Comparison of ENCODE assay signal across 14 cellular contexts in the genomic region with DNA sequence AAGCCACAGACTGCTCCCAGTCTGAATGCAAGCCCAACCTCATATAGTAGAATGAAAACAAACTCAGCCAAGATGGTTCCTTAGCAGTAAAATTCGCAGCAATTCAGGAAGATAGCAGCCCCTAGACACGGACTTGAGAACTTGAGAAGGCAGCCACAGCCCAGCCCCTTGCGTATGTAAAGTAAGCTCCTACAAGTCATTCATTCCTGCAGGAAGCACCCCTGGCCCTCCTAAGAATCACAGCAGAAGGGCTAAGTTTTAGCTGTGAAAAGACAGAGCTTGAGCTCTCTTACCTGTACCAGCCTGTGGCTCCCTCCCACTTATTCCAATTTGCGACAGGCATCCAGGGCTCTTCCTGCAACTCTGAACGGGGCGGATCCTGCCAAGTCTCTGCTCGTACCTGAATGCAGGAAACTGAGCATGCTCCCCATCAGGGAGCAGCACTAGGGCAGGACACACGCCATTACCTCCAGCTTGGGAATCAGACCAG.
A peak's percentile ranks its signal among the peaks of the same experiment; 100 is the strongest.
DNase-seq lines count a peak whose midpoint lies in the region; ATAC-seq and TF ChIP-seq lines count a peak whose summit lies in the region.
"Had no signal": no experiment of that assay in that cellular context is flagged by ENCODE, and none has a peak within 500 bp of the region (broad histone marks: within the 10 kb centered on the region; RNA-seq: fewer than 3 reads in every experiment).

No MANE protein-coding gene starts in this region.

- peak overlapping the region; percentile 36 for H3K9ac ChIP-seq in mesendoderm (ENCODE audit: low read length)
- no peak overlapping the region for H3K9ac ChIP-seq in SK-N-SH

- H3K23ac ChIP-seq in mesendoderm (ENCODE audit: low read length) = no peak overlapping the region

- no peak overlapping the region for H3K27ac Mint-ChIP-seq in stimulated activated naive CD8-positive, alpha-beta T cell treated with anti-CD3 and anti-CD28 coated beads, Interleukin-15, amount 100 ng/mL, for 72 hours
- no peak overlapping the region for H3K27ac Mint-ChIP-seq in endothelial cell (ENCODE audit: unreplicated experiment)
- H3K27ac Mint-ChIP-seq: stimulated activated naive CD8-positive, alpha-beta T cell treated with anti-CD3 and anti-CD28 coated beads, Interleukin-15, Interleukin-2, amounts not matched to agents 100 ng/mL and 50 ng/mL, for 24 hours had no signal

- H3K79me2 ChIP-seq in mesendoderm (ENCODE audit: control insufficient read depth, insufficient read depth, low read length) = peaks cover 9% of the 10 kb centered on the region
- peaks cover 53% of the 10 kb centered on the region for H3K79me2 ChIP-seq in SK-N-SH (ENCODE audit: insufficient read depth)

- H3K4me2 ChIP-seq in mesendoderm (ENCODE audit: low read length) (peak overlapping the region; percentile 9), SK-N-SH (no peak overlapping the region)

- H3K9me3 Mint-ChIP-seq in stimulated activated naive CD8-positive, alpha-beta T cell treated with anti-CD3 and anti-CD28 coated beads, Interleukin-15, amount 100 ng/mL, for 72 hours = peaks cover 4 to 7% of the 10 kb centered on the region in 2 donors
- H3K9me3 Mint-ChIP-seq in endothelial cell (ENCODE audit: unreplicated experiment) = no peaks in the 10 kb centered on the region

- no peak for TF ChIP-seq RAD21 in SK-N-SH (IDR thresholded peaks at IDR 0.05; ENCODE audit: low read length)

- no peak overlapping the region for H3K4me3 Mint-ChIP-seq in stimulated activated naive CD8-positive, alpha-beta T cell treated with anti-CD3 and anti-CD28 coated beads, Interleukin-15, amount 100 ng/mL, for 72 hours
- peak overlapping the region; percentile 13 for H3K4me3 Mint-ChIP-seq in endothelial cell (ENCODE audit: unreplicated experiment)
- H3K4me3 Mint-ChIP-seq: stimulated activated naive CD8-positive, alpha-beta T cell treated with anti-CD3 and anti-CD28 coated beads, Interleukin-15, Interleukin-2, amounts not matched to agents 100 ng/mL and 50 ng/mL, for 24 hours had no signal

- no peak for DNase-seq in stimulated activated naive CD8-positive, alpha-beta T cell treated with anti-CD3 and anti-CD28 coated beads, Interleukin-15, Interleukin-2, amounts not matched to agents 100 U/mL and 50 U/mL, for 24 hours
- DNase-seq in stimulated activated naive CD8-positive, alpha-beta T cell treated with anti-CD3 and anti-CD28 coated beads, Interleukin-15, amount 100 ng/mL, for 72 hours = no peak
- DNase-seq in endothelial cell (ENCODE audit: low spot score) = peak; percentile 11
- DNase-seq in mesendoderm = peak; percentile 95
- DNase-seq in SK-N-SH = no peak
- DNase-seq in tibial nerve (ENCODE audit: low spot score in 2 of 2) = no peak
- DNase-seq in NCI-H2196 (lab: John Stamatoyannopoulos, UW; ENCODE audit: unreplicated experiment) = no peak
- DNase-seq: activated CD8-positive, alpha-beta memory T cell treated with anti-CD3 and anti-CD28 coated beads, Interleukin-2, amount 50 U/mL, for 48 hours; DND-41; NCI-H1436; occipital lobe; T-helper 9 cell had no signal

- no peak overlapping the region for H2BK5ac ChIP-seq in mesendoderm (ENCODE audit: low read length)

- CTCF ChIA-PET in SK-N-SH (lab: Yijun Ruan, JAX) = no interaction called here

- no peak overlapping the region for H2AK5ac ChIP-seq in mesendoderm (ENCODE audit: low read length)

- no peaks in the 10 kb centered on the region for H3K4me1 Mint-ChIP-seq in stimulated activated naive CD8-positive, alpha-beta T cell treated with anti-CD3 and anti-CD28 coated beads, Interleukin-15, amount 100 ng/mL, for 72 hours
- H3K4me1 Mint-ChIP-seq in endothelial cell (ENCODE audit: unreplicated experiment) = peaks cover 31% of the 10 kb centered on the region

- no peak overlapping the region for H4K8ac ChIP-seq in mesendoderm (ENCODE audit: low read depth, low read length)

- H3K4me1 ChIP-seq in mesendoderm (ENCODE audit: control insufficient read depth, low read depth, low read length) (peaks cover 9% of the 10 kb centered on the region), SK-N-SH (ENCODE audit: control insufficient read depth in 1 of 2, insufficient read depth in 2 of 2, low read depth in 1 of 2, low read length in 1 of 2) (peaks cover 3 to 9% of the 10 kb centered on the region in 2 experiments; a peak in 3 of 4 replicates), tibial nerve (peaks cover 0 to 10% (median 0%) of the 10 kb centered on the region in 4 donors)

- TF ChIP-seq CTCF in endothelial cell (IDR thresholded peaks at IDR 0.05; ENCODE audit: unreplicated experiment) (no peak), SK-N-SH (IDR thresholded peaks at IDR 0.05) (no peak), tibial nerve (IDR thresholded peaks at IDR 0.05) (no peak)

- H3K27ac ChIP-seq in mesendoderm (ENCODE audit: low read depth, low read length) (peak overlapping the region; percentile 54), SK-N-SH (ENCODE audit: low read depth in 2 of 2, low read length in 1 of 2) (no peak overlapping the region), tibial nerve (no peak overlapping the region)

- H3K27me3 ChIP-seq in mesendoderm (ENCODE audit: insufficient read depth, low read length, poor library complexity) (no peaks in the 10 kb centered on the region), SK-N-SH (ENCODE audit: insufficient read depth) (no peaks in the 10 kb centered on the region), tibial nerve (no peaks in the 10 kb centered on the region)

- peaks cover 7% of the 10 kb centered on the region for H3F3A ChIP-seq in SK-N-SH (replicated peaks; ENCODE audit: insufficient read depth)

- no CpG with 5 or more reads among the region's 8 CpGs for WGBS in mesendoderm (ENCODE audit: extremely low coverage, insufficient coverage, low lambda C conversion rate)
- WGBS in SK-N-SH (ENCODE audit: low lambda C conversion rate) = 95% methylated on average over 8 of the region's 8 CpGs
- WGBS in tibial nerve, 2 donors = 65 to 68% methylated on average over 8 of the region's 8 CpGs

- H2AFZ ChIP-seq in SK-N-SH (ENCODE audit: low read depth) = no peak overlapping the region

- H3K4me3 ChIP-seq in mesendoderm (ENCODE audit: low read length) = no peak overlapping the region
- H3K4me3 ChIP-seq in SK-N-SH (ENCODE audit: low read depth in 2 of 2, low read length in 1 of 2) = no peak overlapping the region
- no peak overlapping the region for H3K4me3 ChIP-seq in tibial nerve

- peak overlapping the region; percentile 59 for H3K56ac ChIP-seq in mesendoderm (ENCODE audit: low read length)

- H2BK120ac ChIP-seq in mesendoderm (ENCODE audit: low read depth, low read length) = no peak overlapping the region

- H3K36me3 Mint-ChIP-seq in endothelial cell (ENCODE audit: low read depth, unreplicated experiment) = no peaks in the 10 kb centered on the region

- H3K4ac ChIP-seq in mesendoderm (ENCODE audit: low read depth, low read length) = no peak overlapping the region

- H2BK15ac ChIP-seq in mesendoderm (replicated peaks; ENCODE audit: low read depth) = no peak overlapping the region

- no peak for TF ChIP-seq POLR2A in tibial nerve (IDR thresholded peaks at IDR 0.05)

- H4K20me1 ChIP-seq in SK-N-SH (ENCODE audit: insufficient read depth) = peaks cover 9% of the 10 kb centered on the region; the same call in 1 of the 2 replicates

- H3K79me1 ChIP-seq in mesendoderm (ENCODE audit: low read length) = peaks cover 5% of the 10 kb centered on the region

- TF ChIP-seq EP300 in SK-N-SH (IDR thresholded peaks at IDR 0.05; ENCODE audit: borderline replicate concordance in 1 of 2, low read depth in 1 of 2, low read length in 1 of 2) = no peak
- TF ChIP-seq EP300 in tibial nerve (IDR thresholded peaks at IDR 0.05) = no peak

- no peak overlapping the region for H4K5ac ChIP-seq in mesendoderm (ENCODE audit: low read length)

- H3K18ac ChIP-seq in mesendoderm (ENCODE audit: low read length) = peak overlapping the region; percentile 40

- H3K36me3 ChIP-seq in mesendoderm (ENCODE audit: control insufficient read depth, insufficient read depth, low read length) = no peaks in the 10 kb centered on the region
- peaks cover 0 to 1% of the 10 kb centered on the region in 2 experiments for H3K36me3 ChIP-seq in SK-N-SH (replicated peaks in 1 of 2; ENCODE audit: control insufficient read depth in 1 of 2, insufficient read depth in 2 of 2, low read length in 1 of 2)
- no peaks in the 10 kb centered on the region for H3K36me3 ChIP-seq in tibial nerve

- peak; percentile 19 for ATAC-seq in stimulated activated naive CD8-positive, alpha-beta T cell treated with anti-CD3 and anti-CD28 coated beads, Interleukin-15, Interleukin-2, amounts not matched to agents 100 U/mL and 50 U/mL, for 24 hours
- ATAC-seq in stimulated activated naive CD8-positive, alpha-beta T cell treated with anti-CD3 and anti-CD28 coated beads, Interleukin-15, amount 100 ng/mL, for 72 hours = no peak
- ATAC-seq in HG02798 (IDR thresholded peaks at IDR 0.05; ENCODE audit: poor library complexity, unreplicated experiment) = no peak

- no peaks in the 10 kb centered on the region for H3K9me2 ChIP-seq in SK-N-SH

- no peaks in the 10 kb centered on the region for H3K27me3 Mint-ChIP-seq in stimulated activated naive CD8-positive, alpha-beta T cell treated with anti-CD3 and anti-CD28 coated beads, Interleukin-15, amount 100 ng/mL, for 72 hours
- H3K27me3 Mint-ChIP-seq in endothelial cell (ENCODE audit: unreplicated experiment) = peaks cover 5% of the 10 kb centered on the region
- H3K27me3 Mint-ChIP-seq: stimulated activated naive CD8-positive, alpha-beta T cell treated with anti-CD3 and anti-CD28 coated beads, Interleukin-15, Interleukin-2, amounts not matched to agents 100 ng/mL and 50 ng/mL, for 24 hours had no signal

- H3K9me3 ChIP-seq in SK-N-SH = no peaks in the 10 kb centered on the region
- no peaks in the 10 kb centered on the region for H3K9me3 ChIP-seq in tibial nerve

- POLR2A ChIA-PET in SK-N-SH (lab: Yijun Ruan, JAX) = no interaction called here

TF ChIP-seq in SK-N-SH, 30 proteins besides CTCF, POLR2A, EP300 and RAD21 (continues in another document):
- TF ChIP-seq TEAD4 (IDR thresholded peaks at IDR 0.05; ENCODE audit: borderline replicate concordance, insufficient read depth) (no peak), POLR2AphosphoS5 (IDR thresholded peaks at IDR 0.05; ENCODE audit: low read depth, low read length) (no peak), IRF3 (IDR thresholded peaks at IDR 0.05; ENCODE audit: low read depth, low read length) (no peak), FOXM1 (IDR thresholded peaks at IDR 0.05; ENCODE audit: low read depth) (no peak), MEF2A (IDR thresholded peaks at IDR 0.05; ENCODE audit: borderline replicate concordance, low read depth) (no peak), SIN3A (IDR thresholded peaks at IDR 0.05; ENCODE audit: borderline replicate concordance, low read depth, low read length) (no peak), RFX5 (IDR thresholded peaks at IDR 0.05; ENCODE audit: low read length) (no peak)

Comparison
In these comparisons a context has a peak if more than half of its experiments do, and no peak if none do; other contexts are left out.
1. DNase-seq: peak in endothelial cell (single experiment) and mesendoderm (single experiment); none in stimulated activated naive CD8-positive, alpha-beta T cell treated with anti-CD3 and anti-CD28 coated beads, Interleukin-15, Interleukin-2, amounts not matched to agents 100 U/mL and 50 U/mL, for 24 hours (single experiment), stimulated activated naive CD8-positive, alpha-beta T cell treated with anti-CD3 and anti-CD28 coated beads, Interleukin-15, amount 100 ng/mL, for 72 hours (0 of 2), SK-N-SH (single experiment), tibial nerve (0 of 2) and NCI-H2196 (single experiment).